In genomic region chr4:99202094-99202493, GRCh38 we compare ENCODE assay signal across 28 cellular contexts. TPM values are rescaled to one million over a fixed set of nuclear protein-coding genes. Genes with fewer than 3 reads are reported as not detected.
DNase-seq lines count a peak whose midpoint lies in the region; ATAC-seq and TF ChIP-seq lines count a peak whose summit lies in the region.
"Had no signal": no experiment of that assay in that cellular context is flagged by ENCODE, and none has a peak within 500 bp of the region (broad histone marks: within the 10 kb centered on the region; RNA-seq: fewer than 3 reads in every experiment).

No MANE protein-coding gene starts in this region.

- no peak overlapping the region for H3K4me2 ChIP-seq in mammary epithelial cell (ENCODE audit: insufficient read depth, low read depth, low read length)

- H2AFZ ChIP-seq in mammary epithelial cell (ENCODE audit: low read depth, low read length) = no peak overlapping the region

- no peaks in the 10 kb centered on the region for H3K79me2 ChIP-seq in mammary epithelial cell (ENCODE audit: insufficient read depth, low read length)

- intact Hi-C loops in MCF 10A (cut with micrococcal nuclease) = no loop called here
- intact Hi-C loops in mammary epithelial cell (cut with micrococcal nuclease) = no loop called here
- intact Hi-C loops in left lung (cut with DNase I) = loop anchor here in 1 of 2 donors (5.0 kb wide), 1 partner anchor 205 kb away; no protein-coding TSS in a partner anchor
- intact Hi-C loops in sciatic nerve (cut with DNase I) = no loop called here
- intact Hi-C loops in aorta (cut with DNase I) = loop anchor here (5.0 to 10.0 kb wide), 3 partner anchors 67 to 260 kb away; partner anchors contain the start of gene ADH5 (in 1 of the 2)
- intact Hi-C loops in activated T-helper 2 cell treated with anti-CD3 and anti-CD28 coated beads, Interferon-gamma antibody, Interleukin-2, Interleukin-4, amounts not matched to agents 10 μg/mL and 5 μg/mL and 100 μg/mL, durations not matched to agents 14 hours and 24 hours and 36 hours (cut with micrococcal nuclease) = no loop called here

- no peak overlapping the region for H3K9ac ChIP-seq in mammary epithelial cell (ENCODE audit: insufficient read depth, low read length)

- H3K4me3 ChIP-seq in mammary epithelial cell (replicated peaks in 1 of 3; ENCODE audit: insufficient read depth in 1 of 3, low read depth in 2 of 3, low read length in 3 of 3) = no peak overlapping the region
- no peak overlapping the region for H3K4me3 ChIP-seq in left lung
- no peak overlapping the region for H3K4me3 ChIP-seq in aorta (ENCODE audit: low read length in 2 of 2)
- H3K4me3 ChIP-seq in SJCRH30 = no peak overlapping the region
- H3K4me3 ChIP-seq: colonic mucosa had no signal

- H3K27me3 ChIP-seq in mammary epithelial cell (ENCODE audit: insufficient read depth, low read length) (no peaks in the 10 kb centered on the region), left lung (no peaks in the 10 kb centered on the region), aorta (ENCODE audit: control insufficient read depth in 1 of 2, insufficient read depth in 2 of 2, low read length in 1 of 2) (no peaks in the 10 kb centered on the region), SJCRH30 (no peaks in the 10 kb centered on the region)
- H3K27me3 ChIP-seq: colonic mucosa had no signal

- dilution Hi-C loops in mammary epithelial cell (cut with HindIII; ENCODE audit: low sequenced_read_pairs) = no loop called here

- no peaks in the 10 kb centered on the region for H3K9me3 ChIP-seq in mammary epithelial cell (replicated peaks; ENCODE audit: insufficient read depth, low read length)
- peaks cover 0 to 4% of the 10 kb centered on the region in 2 donors for H3K9me3 ChIP-seq in left lung
- H3K9me3 ChIP-seq in aorta (ENCODE audit: control insufficient read depth, low read length) = peaks cover 1% of the 10 kb centered on the region
- H3K9me3 ChIP-seq in SJCRH30 (replicated peaks) = no peaks in the 10 kb centered on the region
- H3K9me3 ChIP-seq: colonic mucosa had no signal

- POLR2A ChIA-PET in MCF 10A (lab: Yijun Ruan, JAX) = interaction anchor here (0.8 to 3.0 kb wide), 13 partner anchors 13 to 260 kb away, joined by 3 to 23 read pairs (median 4); partner anchors contain the start of gene ADH5

- H3K36me3 Mint-ChIP-seq in MCF 10A (ENCODE audit: insufficient read depth, unreplicated experiment) = no peaks in the 10 kb centered on the region
- no peaks in the 10 kb centered on the region for H3K36me3 Mint-ChIP-seq in activated T-helper 2 cell treated with anti-CD3 and anti-CD28 coated beads, Interferon-gamma antibody, Interleukin-2, Interleukin-4, amounts not matched to agents 10 μg/mL and 5 μg/mL and 100 μg/mL, durations not matched to agents 14 hours and 24 hours and 36 hours (ENCODE audit: low read depth)
- H3K36me3 Mint-ChIP-seq: activated naive CD8-positive, alpha-beta T cell treated with anti-CD3 and anti-CD28 coated beads, Interleukin-2, amount 10 ng/mL, durations not matched to agents 7 days and 5 days; brain; CD4-positive, alpha-beta memory T cell; immature natural killer cell had no signal

- no peaks in the 10 kb centered on the region for H3K9me3 Mint-ChIP-seq in MCF 10A (ENCODE audit: unreplicated experiment)
- H3K9me3 Mint-ChIP-seq in activated T-helper 2 cell treated with anti-CD3 and anti-CD28 coated beads, Interferon-gamma antibody, Interleukin-2, Interleukin-4, amounts not matched to agents 10 μg/mL and 5 μg/mL and 100 μg/mL, durations not matched to agents 14 hours and 24 hours and 36 hours = no peaks in the 10 kb centered on the region
- H3K9me3 Mint-ChIP-seq: activated naive CD8-positive, alpha-beta T cell treated with anti-CD3 and anti-CD28 coated beads, Interleukin-2, amount 10 ng/mL, durations not matched to agents 7 days and 5 days had no signal

- BruUV-seq in MCF 10A (replicated peaks; lab: Mats Ljungman, UMichigan) (no TSS peak), mammary epithelial cell (replicated peaks; lab: Mats Ljungman, UMichigan) (no TSS peak)

- H4K20me1 ChIP-seq in mammary epithelial cell (ENCODE audit: insufficient read depth, low read length) = no peaks in the 10 kb centered on the region

- DNase-seq in MCF 10A (ENCODE audit: unreplicated experiment) = no peak
- DNase-seq in mammary epithelial cell = no peak
- no peak for DNase-seq in left lung
- no peak for DNase-seq in sciatic nerve (ENCODE audit: low spot score)
- no peak for DNase-seq in aorta
- no peak for DNase-seq in SJCRH30
- DNase-seq in DMS53 treated with DMSO at 0.1 percent for 48 hours (lab: John Stamatoyannopoulos, UW; ENCODE audit: unreplicated experiment) = no peak
- DNase-seq in activated T-helper 2 cell treated with anti-CD3 and anti-CD28 coated beads, Interferon-gamma antibody, Interleukin-2, Interleukin-4, amounts not matched to agents 10 μg/mL and 5 μg/mL and 100 μg/mL, durations not matched to agents 14 hours and 24 hours and 36 hours (ENCODE audit: low spot score) = no peak
- DNase-seq: activated naive CD8-positive, alpha-beta T cell treated with anti-CD3 and anti-CD28 coated beads, Interleukin-2, amount 10 ng/mL, durations not matched to agents 7 days and 5 days; CD4-positive, alpha-beta memory T cell; colonic mucosa; DMS 273 treated with DMSO at 0.1 percent for 48 hours; glutamatergic neuron; H7; immature natural killer cell; MM.1S; NCI-H1417 treated with DMSO at 0.1 percent for 48 hours; NCI-H526; RPMI8226; T-helper 9 cell had no signal

- no peak overlapping the region for H3K27ac ChIP-seq in mammary epithelial cell (ENCODE audit: insufficient read depth, low read depth, low read length)
- H3K27ac ChIP-seq in left lung = peak overlapping the region in 1 of 2 donors; percentile 45
- peak overlapping the region in 1 of 2 donors; percentile 44 for H3K27ac ChIP-seq in aorta (ENCODE audit: low read depth in 1 of 2, low read length in 2 of 2)
- no peak overlapping the region for H3K27ac ChIP-seq in SJCRH30
- H3K27ac ChIP-seq: 22Rv1, colonic mucosa had no signal

- no peak for TF ChIP-seq CTCF in MCF 10A (IDR thresholded peaks at IDR 0.05; ENCODE audit: unreplicated experiment)
- TF ChIP-seq CTCF in mammary epithelial cell (conservative IDR thresholded peaks at IDR 0.05 in 1 of 2, IDR thresholded peaks at IDR 0.05 in 1 of 2; ENCODE audit: extremely low read depth in 1 of 2, insufficient read depth in 1 of 2, low read depth in 1 of 2, low read length in 2 of 2) = no peak
- no peak for TF ChIP-seq CTCF in left lung (IDR thresholded peaks at IDR 0.05)

- H3K27ac Mint-ChIP-seq in MCF 10A (ENCODE audit: low read depth, unreplicated experiment) = peak overlapping the region; percentile 79
- H3K27ac Mint-ChIP-seq in activated T-helper 2 cell treated with anti-CD3 and anti-CD28 coated beads, Interferon-gamma antibody, Interleukin-2, Interleukin-4, amounts not matched to agents 10 μg/mL and 5 μg/mL and 100 μg/mL, durations not matched to agents 14 hours and 24 hours and 36 hours = no peak overlapping the region
- H3K27ac Mint-ChIP-seq: activated naive CD8-positive, alpha-beta T cell treated with anti-CD3 and anti-CD28 coated beads, Interleukin-2, amount 10 ng/mL, durations not matched to agents 7 days and 5 days; CD4-positive, alpha-beta memory T cell; immature natural killer cell; WTC11 had no signal

- no peaks in the 10 kb centered on the region for H3K36me3 ChIP-seq in mammary epithelial cell (ENCODE audit: insufficient read depth, low read length)
- H3K36me3 ChIP-seq in left lung = no peaks in the 10 kb centered on the region
- H3K36me3 ChIP-seq in aorta (ENCODE audit: control insufficient read depth in 1 of 2, insufficient read depth in 2 of 2, low read length in 1 of 2) = no peaks in the 10 kb centered on the region
- no peaks in the 10 kb centered on the region for H3K36me3 ChIP-seq in SJCRH30
- H3K36me3 ChIP-seq: colonic mucosa had no signal

- H3K4me3 Mint-ChIP-seq in MCF 10A (ENCODE audit: unreplicated experiment) = no peak overlapping the region
- H3K4me3 Mint-ChIP-seq in activated T-helper 2 cell treated with anti-CD3 and anti-CD28 coated beads, Interferon-gamma antibody, Interleukin-2, Interleukin-4, amounts not matched to agents 10 μg/mL and 5 μg/mL and 100 μg/mL, durations not matched to agents 14 hours and 24 hours and 36 hours (ENCODE audit: low read depth) = no peak overlapping the region
- H3K4me3 Mint-ChIP-seq: activated naive CD8-positive, alpha-beta T cell treated with anti-CD3 and anti-CD28 coated beads, Interleukin-2, amount 10 ng/mL, durations not matched to agents 7 days and 5 days; brain; CD4-positive, alpha-beta memory T cell; immature natural killer cell; WTC11 had no signal

- no peaks in the 10 kb centered on the region for H3K27me3 Mint-ChIP-seq in MCF 10A (ENCODE audit: insufficient read depth, unreplicated experiment)
- no peaks in the 10 kb centered on the region for H3K27me3 Mint-ChIP-seq in activated T-helper 2 cell treated with anti-CD3 and anti-CD28 coated beads, Interferon-gamma antibody, Interleukin-2, Interleukin-4, amounts not matched to agents 10 μg/mL and 5 μg/mL and 100 μg/mL, durations not matched to agents 14 hours and 24 hours and 36 hours (ENCODE audit: low read depth)
- H3K27me3 Mint-ChIP-seq: activated naive CD8-positive, alpha-beta T cell treated with anti-CD3 and anti-CD28 coated beads, Interleukin-2, amount 10 ng/mL, durations not matched to agents 7 days and 5 days; CD4-positive, alpha-beta memory T cell had no signal

- no peaks in the 10 kb centered on the region for H3K4me1 ChIP-seq in mammary epithelial cell (ENCODE audit: insufficient read depth, low read length)
- H3K4me1 ChIP-seq in left lung = peaks cover 0 to 20% of the 10 kb centered on the region in 2 donors
- peaks cover 0 to 3% of the 10 kb centered on the region in 2 donors for H3K4me1 ChIP-seq in aorta (ENCODE audit: control insufficient read depth in 1 of 2, insufficient read depth in 2 of 2, low read length in 2 of 2)
- H3K4me1 ChIP-seq in SJCRH30 = no peaks in the 10 kb centered on the region

- in situ Hi-C loops in mammary epithelial cell (cut with MboI; ENCODE audit: low sequenced_read_pairs in 2 of 2) = no loop called here

- H3K4me1 Mint-ChIP-seq in MCF 10A (ENCODE audit: insufficient read depth, unreplicated experiment) = peaks cover 25% of the 10 kb centered on the region
- H3K4me1 Mint-ChIP-seq in activated T-helper 2 cell treated with anti-CD3 and anti-CD28 coated beads, Interferon-gamma antibody, Interleukin-2, Interleukin-4, amounts not matched to agents 10 μg/mL and 5 μg/mL and 100 μg/mL, durations not matched to agents 14 hours and 24 hours and 36 hours (ENCODE audit: low read depth) = no peaks in the 10 kb centered on the region
- H3K4me1 Mint-ChIP-seq: activated naive CD8-positive, alpha-beta T cell treated with anti-CD3 and anti-CD28 coated beads, Interleukin-2, amount 10 ng/mL, durations not matched to agents 7 days and 5 days; CD4-positive, alpha-beta memory T cell; immature natural killer cell had no signal

- CTCF ChIA-PET in MCF 10A (lab: Yijun Ruan, JAX) = interaction anchor here (0.5 to 5.3 kb wide), 23 partner anchors 9 to 438 kb away, joined by 3 to 75 read pairs (median 5); no protein-coding TSS in a partner anchor
- CTCF ChIA-PET in mammary epithelial cell (lab: Charles Lee; ENCODE audit: low non-redundant PET) = no interaction called here

- ATAC-seq in left lung = peak; percentile 9
- peak; percentile 36 for ATAC-seq in sciatic nerve
- peak; percentile 20 for ATAC-seq in aorta (ENCODE audit: low FRiP score)
- ATAC-seq: WTC11 had no signal

RNA-seq across cellular contexts. Expression of gene ADH6, which starts 17.0 kb away (rescaled TPM):
- total RNA-seq in MCF 10A (2022) = not detected in 2 replicates
- total RNA-seq in mammary epithelial cell = not detected
- polyA plus RNA-seq in mammary epithelial cell = not detected
- not detected for polyA minus RNA-seq in mammary epithelial cell
- total RNA-seq in left lung = not detected
- not detected for total RNA-seq in sciatic nerve
- total RNA-seq in aorta = under 1 TPM; 0.26 to 0.84 TPM
- polyA plus RNA-seq in aorta = 1 to 10 TPM in 1 of 2 donors, under 1 TPM in 1; 0.36 to 6.3 TPM
- not detected in 2 replicates for total RNA-seq in SJCRH30 (2014; rRNA removed; shearing (Covaris generic))
- total RNA-seq in activated T-helper 2 cell treated with anti-CD3 and anti-CD28 coated beads, Interferon-gamma antibody, Interleukin-2, Interleukin-4, amounts not matched to agents 10 μg/mL and 5 μg/mL and 100 μg/mL, durations not matched to agents 14 hours and 24 hours and 36 hours = not detected in 2 replicates
- total RNA-seq: activated naive CD8-positive, alpha-beta T cell treated with anti-CD3 and anti-CD28 coated beads, Interleukin-2, amount 10 ng/mL, durations not matched to agents 7 days and 5 days; CD4-positive, alpha-beta memory T cell; G401; H7; lung microvascular endothelial cell; myocyte; osteoblast; temporal lobe had no signal
- polyA plus RNA-seq: CD4-positive, alpha-beta memory T cell; immature natural killer cell had no signal

RNA-seq across cellular contexts. Expression of gene ADH4, which starts 58.0 kb away (rescaled TPM):
- total RNA-seq in MCF 10A (2022) (not detected in 2 replicates), mammary epithelial cell (not detected), left lung (not detected), sciatic nerve (1.8 TPM), aorta (1 to 10 TPM in 1 of 2 donors, not detected in 1; 3.3 TPM)
- polyA plus RNA-seq in mammary epithelial cell (not detected), aorta (10 to 100 TPM in 1 of 2 donors, 1 to 10 TPM in 1; 1.1 to 15.2 TPM)
- polyA minus RNA-seq in mammary epithelial cell = not detected
- total RNA-seq in SJCRH30 (2014; rRNA removed; shearing (Covaris generic)) = not detected in 2 replicates
- total RNA-seq in activated T-helper 2 cell treated with anti-CD3 and anti-CD28 coated beads, Interferon-gamma antibody, Interleukin-2, Interleukin-4, amounts not matched to agents 10 μg/mL and 5 μg/mL and 100 μg/mL, durations not matched to agents 14 hours and 24 hours and 36 hours = not detected in 2 replicates
- total RNA-seq: activated naive CD8-positive, alpha-beta T cell treated with anti-CD3 and anti-CD28 coated beads, Interleukin-2, amount 10 ng/mL, durations not matched to agents 7 days and 5 days; CD4-positive, alpha-beta memory T cell; G401; lung microvascular endothelial cell; myocyte; osteoblast; temporal lobe had no signal
- polyA plus RNA-seq: CD4-positive, alpha-beta memory T cell; immature natural killer cell had no signal

Comparison
In these comparisons a context has a peak if more than half of its experiments do, and no peak if none do; other contexts are left out.
1. intact Hi-C loops: an anchor here in aorta (5.0 to 10.0 kb wide); none called in MCF 10A, mammary epithelial cell, sciatic nerve and activated T-helper 2 cell treated with anti-CD3 and anti-CD28 coated beads, Interferon-gamma antibody, Interleukin-2, Interleukin-4, amounts not matched to agents 10 μg/mL and 5 μg/mL and 100 μg/mL, durations not matched to agents 14 hours and 24 hours and 36 hours.